22 cellular contexts compared by ENCODE assay signal in genomic region chr5:159215886-159216285, GRCh38. TPM values are rescaled to one million over a fixed set of nuclear protein-coding genes. Genes with fewer than 3 reads are reported as not detected.
DNase-seq lines count a peak whose midpoint lies in the region; ATAC-seq and TF ChIP-seq lines count a peak whose summit lies in the region.
"Had no signal": no experiment of that assay in that cellular context is flagged by ENCODE, and none has a peak within 500 bp of the region (broad histone marks: within the 10 kb centered on the region; RNA-seq: fewer than 3 reads in every experiment).

No MANE protein-coding gene starts in this region.

- TF ChIP-seq CTCF in SK-N-SH (IDR thresholded peaks at IDR 0.05) (no peak), neutrophil (IDR thresholded peaks at IDR 0.05) (no peak)

- H3K27ac ChIP-seq in SK-N-SH (ENCODE audit: low read depth in 2 of 2, low read length in 1 of 2) (no peak overlapping the region), epithelial cell of prostate (peak overlapping the region; percentile 71), neutrophil (peak overlapping the region; percentile 69)
- H3K27ac ChIP-seq: 22Rv1, GM23248, RWPE1 had no signal

- TF ChIP-seq EP300 in SK-N-SH (IDR thresholded peaks at IDR 0.05; ENCODE audit: borderline replicate concordance in 1 of 2, low read depth in 1 of 2, low read length in 1 of 2) = no peak

- no peaks in the 10 kb centered on the region for H3K79me2 ChIP-seq in SK-N-SH (ENCODE audit: insufficient read depth)

- 0 out of 2 replicates have a peak overlapping the region, but pooled peaks have one; percentile 37 for H2AFZ ChIP-seq in SK-N-SH (ENCODE audit: low read depth)
- H2AFZ ChIP-seq: GM23248 had no signal

- no peak overlapping the region for H3K4me2 ChIP-seq in SK-N-SH

- POLR2A ChIA-PET in SK-N-SH (lab: Yijun Ruan, JAX) = no interaction called here

- peaks cover 2% of the 10 kb centered on the region for H3F3A ChIP-seq in SK-N-SH (replicated peaks; ENCODE audit: insufficient read depth)

- H3K4me1 ChIP-seq in SK-N-SH (ENCODE audit: control insufficient read depth in 1 of 2, insufficient read depth in 2 of 2, low read depth in 1 of 2, low read length in 1 of 2) = peaks cover 0 to 7% of the 10 kb centered on the region in 2 experiments; a peak in 3 of 4 replicates
- peaks cover 68 to 92% of the 10 kb centered on the region in 2 experiments for H3K4me1 ChIP-seq in neutrophil (ENCODE audit: control insufficient read depth in 1 of 2, insufficient read depth in 1 of 2, low read depth in 1 of 2, low read length in 1 of 2)

- CTCF ChIA-PET in SK-N-SH (lab: Yijun Ruan, JAX) = no interaction called here

- H3K27me3 ChIP-seq in SK-N-SH (ENCODE audit: insufficient read depth) = no peaks in the 10 kb centered on the region; the same call in 1 of the 2 replicates
- H3K27me3 ChIP-seq in neutrophil = no peaks in the 10 kb centered on the region
- H3K27me3 ChIP-seq: BE2C had no signal

- WGBS in SK-N-SH (ENCODE audit: low lambda C conversion rate) = 86% methylated on average over 3 of the region's 3 CpGs

- no peak overlapping the region for H3K9ac ChIP-seq in SK-N-SH
- H3K9ac ChIP-seq: GM23248 had no signal

- no peak for TF ChIP-seq RAD21 in SK-N-SH (IDR thresholded peaks at IDR 0.05; ENCODE audit: low read length)

- ATAC-seq in SK-N-SH treated with all-trans-retinoic acid at 6 μM for 48 hours (no peak), HG02840 (IDR thresholded peaks at IDR 0.05; ENCODE audit: low FRiP score, unreplicated experiment) (no peak), HG03045 (IDR thresholded peaks at IDR 0.05; ENCODE audit: unreplicated experiment) (no peak)
- ATAC-seq: Panc1 had no signal

- no peak overlapping the region for H3K4me3 ChIP-seq in SK-N-SH (ENCODE audit: low read depth in 2 of 2, low read length in 1 of 2)
- H3K4me3 ChIP-seq in neutrophil (ENCODE audit: low read depth in 1 of 2, low read length in 1 of 2) = no peak overlapping the region
- H3K4me3 ChIP-seq: GM23248 had no signal

- H3K9me2 ChIP-seq in SK-N-SH = no peaks in the 10 kb centered on the region

- no peaks in the 10 kb centered on the region for H4K20me1 ChIP-seq in SK-N-SH (ENCODE audit: insufficient read depth)

- H3K36me3 ChIP-seq in SK-N-SH (replicated peaks in 1 of 2; ENCODE audit: control insufficient read depth in 1 of 2, insufficient read depth in 2 of 2, low read length in 1 of 2) = no peaks in the 10 kb centered on the region
- no peaks in the 10 kb centered on the region for H3K36me3 ChIP-seq in neutrophil
- H3K36me3 ChIP-seq: BE2C had no signal

- DNase-seq in SK-N-SH (no peak), HPDE6-E6E7 (ENCODE audit: extremely low spot score) (peak; percentile 5), epithelial cell of prostate (ENCODE audit: low read depth, low spot score) (no peak), epidermal melanocyte (ENCODE audit: insufficient read length, low spot score) (no peak)
- DNase-seq: ACHN, BE2C, H7, KBM-7, MM.1S, NCI-H1694, NCI-H2029 treated with DMSO at 0.1 percent for 48 hours, NCI-H2227 treated with DMSO at 0.1 percent for 48 hours, NCI-H526 treated with DMSO at 0.1 percent for 48 hours, SHP77 treated with DMSO at 0.1 percent for 48 hours had no signal

- H3K9me3 ChIP-seq in SK-N-SH = no peaks in the 10 kb centered on the region
- H3K9me3 ChIP-seq in neutrophil = no peaks in the 10 kb centered on the region
- H3K9me3 ChIP-seq: BE2C had no signal

TF ChIP-seq in SK-N-SH, 30 proteins besides CTCF, POLR2A, EP300 and RAD21:
- TF ChIP-seq RFX5 (IDR thresholded peaks at IDR 0.05; ENCODE audit: low read length) (no peak), MAX (IDR thresholded peaks at IDR 0.05; ENCODE audit: low read depth) (no peak), SMC3 (IDR thresholded peaks at IDR 0.05; ENCODE audit: low read depth, low read length) (no peak)
TF ChIP-seq in SK-N-SH: peak in this region for 0.

TF ChIP-seq in SK-N-SH treated with all-trans-retinoic acid at 6 μM for 48 hours, 23 proteins besides CTCF, POLR2A, EP300 and RAD21 (continues in another document):
- TF ChIP-seq CSRNP3 (CRISPR knock-in tag; IDR thresholded peaks at IDR 0.05) (no peak), PPARA (CRISPR knock-in tag; IDR thresholded peaks at IDR 0.05; ENCODE audit: borderline replicate concordance) (no peak), BACH2 (CRISPR knock-in tag; IDR thresholded peaks at IDR 0.05; ENCODE audit: borderline replicate concordance) (no peak), TSHZ2 (CRISPR knock-in tag; IDR thresholded peaks at IDR 0.05) (no peak), SNAI2 (CRISPR knock-in tag; IDR thresholded peaks at IDR 0.05) (no peak), ESRRG (CRISPR knock-in tag; IDR thresholded peaks at IDR 0.05) (no peak), ZFP3 (CRISPR knock-in tag; IDR thresholded peaks at IDR 0.05) (no peak), ZC3H10 (CRISPR knock-in tag; IDR thresholded peaks at IDR 0.05) (no peak), ZFP30 (CRISPR knock-in tag; IDR thresholded peaks at IDR 0.05) (no peak), ZNF565 (CRISPR knock-in tag; conservative IDR thresholded peaks at IDR 0.05; ENCODE audit: low read depth) (no peak), POU6F1 (CRISPR knock-in tag; IDR thresholded peaks at IDR 0.05; ENCODE audit: borderline replicate concordance, low read depth) (no peak), CREB5 (CRISPR knock-in tag; IDR thresholded peaks at IDR 0.05; ENCODE audit: low read depth) (no peak), TCF4 (CRISPR knock-in tag; IDR thresholded peaks at IDR 0.05; ENCODE audit: borderline replicate concordance) (no peak), ARNTL (CRISPR knock-in tag; IDR thresholded peaks at IDR 0.05; ENCODE audit: borderline replicate concordance, low read depth) (no peak), TOX (CRISPR knock-in tag; IDR thresholded peaks at IDR 0.05; ENCODE audit: borderline replicate concordance) (no peak)

RNA-seq across cellular contexts. Expression of gene RNF145, which starts 6.5 kb away (rescaled TPM):
- 34.3 and 36.1 TPM in 2 replicates for polyA plus RNA-seq in SK-N-SH (2012; rRNA removed)
- polyA plus RNA-seq in SK-N-SH (2012; cell fraction: cytosol; rRNA removed) = 57.7 and 60.2 TPM in 2 replicates
- 22.1 and 35.2 TPM in 2 replicates for polyA plus RNA-seq in SK-N-SH (2012; cell fraction: nucleus; rRNA removed)

RNA-seq across cellular contexts. Expression of gene UBLCP1, which starts 47.2 kb away (rescaled TPM):
- polyA plus RNA-seq in SK-N-SH (2012; rRNA removed) = 13.8 and 19.5 TPM in 2 replicates
- 28.2 and 46.1 TPM in 2 replicates for polyA plus RNA-seq in SK-N-SH (2012; cell fraction: cytosol; rRNA removed)
- 5.6 and 10.3 TPM in 2 replicates for polyA plus RNA-seq in SK-N-SH (2012; cell fraction: nucleus; rRNA removed)

Comparison
In these comparisons a context has a peak if more than half of its experiments do, and no peak if none do; other contexts are left out.
1. H3K27ac ChIP-seq: peak in epithelial cell of prostate (single experiment) and neutrophil (single experiment); none in SK-N-SH (0 of 2).